ENCODE assay signal across 8 cellular contexts in the genomic region with DNA sequence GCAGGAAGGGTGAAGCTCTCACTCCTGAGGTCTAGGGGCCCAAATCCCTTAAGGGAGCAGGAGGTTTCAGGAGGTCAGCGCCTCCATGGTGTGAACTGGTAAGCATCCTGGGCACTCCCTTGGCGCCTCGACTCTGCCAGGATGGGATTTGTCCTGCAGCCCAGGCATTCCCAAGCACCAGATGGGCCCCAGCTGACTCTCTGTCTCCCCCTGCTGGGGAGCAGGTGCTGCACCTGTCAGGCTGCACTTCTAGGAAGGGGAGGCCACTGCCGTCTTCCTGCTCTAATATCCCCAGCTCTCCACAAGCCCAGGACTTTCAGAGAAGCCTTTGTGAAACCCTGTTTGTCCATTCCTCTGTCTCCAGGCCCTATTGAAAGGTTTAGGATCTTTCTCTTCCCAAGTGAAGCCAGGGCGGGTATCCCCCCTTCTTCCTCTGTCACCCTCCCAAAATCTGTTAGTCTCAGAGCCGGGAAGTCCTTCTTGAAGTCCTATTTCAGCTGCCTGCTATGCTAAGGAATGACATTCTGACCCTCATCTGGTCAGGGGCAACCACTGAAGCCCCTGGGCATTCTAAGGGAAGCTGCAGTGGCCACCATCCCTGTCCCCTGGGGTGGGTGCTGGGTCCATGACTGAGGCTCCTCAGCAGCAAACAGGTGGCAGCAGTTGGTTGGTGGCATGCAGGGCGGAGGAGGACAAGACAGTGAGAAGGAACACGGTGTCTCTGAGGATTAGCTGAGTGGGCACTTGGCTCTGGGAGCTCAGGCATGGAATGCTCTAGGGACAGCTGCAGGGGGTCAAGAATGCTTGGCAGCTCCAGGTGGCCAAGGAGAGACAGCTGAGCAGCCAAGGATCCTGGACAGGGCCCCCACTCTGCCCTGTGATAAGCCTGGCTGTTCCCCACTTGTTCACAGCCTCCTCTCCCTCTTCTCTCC.
DNase-seq lines count a peak whose midpoint lies in the region; ATAC-seq and TF ChIP-seq lines count a peak whose summit lies in the region.

No MANE protein-coding gene starts in this region.

- no peaks in the 10 kb centered on the region for H3K36me3 ChIP-seq in Loucy (ENCODE audit: insufficient read depth, low read length)

- peaks cover 12% of the 10 kb centered on the region for H3K4me1 ChIP-seq in Loucy (ENCODE audit: insufficient read depth, low read length, poor library complexity, severe bottlenecking)

- no peaks in the 10 kb centered on the region for H4K20me1 ChIP-seq in Loucy (ENCODE audit: insufficient read depth, low read length, poor library complexity, severe bottlenecking)

- H3F3A ChIP-seq in Loucy (ENCODE audit: low read depth), result no peaks in the 10 kb centered on the region

- no peaks in the 10 kb centered on the region for H3K27me3 ChIP-seq in Loucy (ENCODE audit: insufficient read depth, low read length, poor library complexity, severe bottlenecking)

- H3K9ac ChIP-seq in Loucy (ENCODE audit: low read depth, low read length, poor library complexity, severe bottlenecking), result no peak overlapping the region

- ATAC-seq in GM21717 (IDR thresholded peaks at IDR 0.05; ENCODE audit: unreplicated experiment), result no peak

- peak; percentile 46 for DNase-seq in NCI-H2029 (lab: John Stamatoyannopoulos, UW)
- no peak for DNase-seq in NCI-H2029 treated with DMSO at 0.1 percent for 48 hours (lab: John Stamatoyannopoulos, UW)
- peak; percentile 37 for DNase-seq in T-helper 9 cell
- peak; percentile 11 for DNase-seq in central memory CD4-positive, alpha-beta T cell
- DNase-seq in kidney glomerular epithelial cell (lab: John Stamatoyannopoulos, UW), result peak; percentile 17
- DNase-seq in stimulated activated CD8-positive, alpha-beta memory T cell treated with anti-CD3 and anti-CD28 coated beads, Interleukin-15, amount 100 ng/mL, for 1 hour (ENCODE audit: low read depth), result peak; percentile 6

- peak; percentile 80 for TF ChIP-seq CTCF in Loucy (conservative IDR thresholded peaks at IDR 0.05; ENCODE audit: low read length)

- no peaks in the 10 kb centered on the region for H3K9me2 ChIP-seq in Loucy (replicated peaks; ENCODE audit: low read depth, low read length)

- no peak overlapping the region for H3K4me2 ChIP-seq in Loucy (ENCODE audit: low read depth, low read length, poor library complexity, severe bottlenecking)

- no peaks in the 10 kb centered on the region for H3K79me2 ChIP-seq in Loucy (ENCODE audit: insufficient read depth, low read length)

- H3K9me3 ChIP-seq in Loucy (ENCODE audit: insufficient read depth, low read depth, low read length), result no peaks in the 10 kb centered on the region

- peak overlapping the region; percentile 51; the same call in 1 of the 2 replicates for H2AFZ ChIP-seq in Loucy (ENCODE audit: low read length)

- no peak overlapping the region for H3K4me3 ChIP-seq in Loucy (ENCODE audit: low read length, poor library complexity, severe bottlenecking)
